1 cellular context compared by ENCODE assay signal in genomic region chr7:112940314-112940732, GRCh38.
TF ChIP-seq lines count a peak whose summit lies in the region.

No MANE protein-coding gene starts in this region.

TF ChIP-seq in HepG2, 621 proteins besides CTCF, POLR2A, EP300 and RAD21 (continued from another document):
- TF ChIP-seq KDM5B (CRISPR knock-in tag; IDR thresholded peaks at IDR 0.05; ENCODE audit: borderline replicate concordance) (no peak), NFE2L1 (CRISPR knock-in tag; IDR thresholded peaks at IDR 0.05; ENCODE audit: borderline replicate concordance) (no peak), CHD2 (IDR thresholded peaks at IDR 0.05; ENCODE audit: low read depth, low read length) (no peak), MAZ (IDR thresholded peaks at IDR 0.05; ENCODE audit: borderline replicate concordance, low read depth, low read length) (no peak), MAZ (CRISPR knock-in tag; IDR thresholded peaks at IDR 0.05; ENCODE audit: low read depth) (no peak), MEIS2 (CRISPR knock-in tag; IDR thresholded peaks at IDR 0.05) (no peak), ZMYM2 (CRISPR knock-in tag; IDR thresholded peaks at IDR 0.05) (no peak), ZNF670 (CRISPR knock-in tag; IDR thresholded peaks at IDR 0.05; ENCODE audit: borderline replicate concordance) (no peak), SNAPC4 (CRISPR knock-in tag; IDR thresholded peaks at IDR 0.05) (no peak), GLI4 (CRISPR knock-in tag; IDR thresholded peaks at IDR 0.05; ENCODE audit: borderline replicate concordance) (0 out of 2 replicates have a peak, but pooled peaks have one; percentile 1), POLR2G (IDR thresholded peaks at IDR 0.05; ENCODE audit: low read depth, low read length) (no peak), SPEN (CRISPR knock-in tag; IDR thresholded peaks at IDR 0.05; ENCODE audit: low read depth) (no peak), TAF1 (CRISPR knock-in tag; IDR thresholded peaks at IDR 0.05) (no peak), KAT2B (IDR thresholded peaks at IDR 0.05; ENCODE audit: borderline replicate concordance, low read depth, low read length) (no peak), ZNF124 (CRISPR knock-in tag; IDR thresholded peaks at IDR 0.05) (no peak), ATF7-NPFF (CRISPR knock-in tag; IDR thresholded peaks at IDR 0.05; ENCODE audit: low read depth) (0 out of 2 replicates have a peak, but pooled peaks have one; percentile 30), ZNF446 (CRISPR knock-in tag; IDR thresholded peaks at IDR 0.05) (no peak), ATF1 (CRISPR knock-in tag; IDR thresholded peaks at IDR 0.05) (peak; percentile 85), EEA1 (CRISPR knock-in tag; IDR thresholded peaks at IDR 0.05; ENCODE audit: borderline replicate concordance) (no peak), FOXJ3 (CRISPR knock-in tag; IDR thresholded peaks at IDR 0.05; ENCODE audit: borderline replicate concordance) (0 out of 2 replicates have a peak, but pooled peaks have one; percentile 10), STAT5B (CRISPR knock-in tag; IDR thresholded peaks at IDR 0.05) (no peak), CREM (IDR thresholded peaks at IDR 0.05) (peak; percentile 3), CREM (CRISPR knock-in tag; IDR thresholded peaks at IDR 0.05) (0 out of 2 replicates have a peak, but pooled peaks have one; percentile 19), HBP1 (CRISPR knock-in tag; IDR thresholded peaks at IDR 0.05; ENCODE audit: low read depth) (0 out of 2 replicates have a peak, but pooled peaks have one; percentile 6), MTF2 (CRISPR knock-in tag; IDR thresholded peaks at IDR 0.05; ENCODE audit: borderline replicate concordance) (no peak), ZNF12 (CRISPR knock-in tag; IDR thresholded peaks at IDR 0.05) (no peak), REPIN1 (CRISPR knock-in tag; IDR thresholded peaks at IDR 0.05; ENCODE audit: borderline replicate concordance, low read depth) (0 out of 2 replicates have a peak, but pooled peaks have one; percentile 16), ZNF7 (CRISPR knock-in tag; IDR thresholded peaks at IDR 0.05) (no peak), ZNF784 (CRISPR knock-in tag; IDR thresholded peaks at IDR 0.05; ENCODE audit: borderline replicate concordance) (no peak), CREB1 (IDR thresholded peaks at IDR 0.05) (no peak; the same call in 1 of the 2 replicates), CREB1 (CRISPR knock-in tag; IDR thresholded peaks at IDR 0.05) (peak; percentile 83), ZNF432 (CRISPR knock-in tag; IDR thresholded peaks at IDR 0.05; ENCODE audit: borderline replicate concordance) (no peak), NFKB2 (CRISPR knock-in tag; IDR thresholded peaks at IDR 0.05; ENCODE audit: borderline replicate concordance) (no peak)
- TF ChIP-seq, protein P1, sequence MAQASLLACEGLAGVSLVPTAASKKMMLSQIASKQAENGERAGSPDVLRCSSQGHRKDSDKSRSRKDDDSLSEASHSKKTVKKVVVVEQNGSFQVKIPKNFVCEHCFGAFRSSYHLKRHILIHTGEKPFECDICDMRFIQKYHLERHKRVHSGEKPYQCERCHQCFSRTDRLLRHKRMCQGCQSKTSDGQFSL (CRISPR knock-in tag; IDR thresholded peaks at IDR 0.05) = no peak
- TF ChIP-seq, protein P2, sequence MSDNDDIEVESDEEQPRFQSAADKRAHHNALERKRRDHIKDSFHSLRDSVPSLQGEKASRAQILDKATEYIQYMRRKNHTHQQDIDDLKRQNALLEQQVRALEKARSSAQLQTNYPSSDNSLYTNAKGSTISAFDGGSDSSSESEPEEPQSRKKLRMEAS (IDR thresholded peaks at IDR 0.05) = peak; percentile 36; the same call in 1 of the 2 replicates
- TF ChIP-seq, protein P3, sequence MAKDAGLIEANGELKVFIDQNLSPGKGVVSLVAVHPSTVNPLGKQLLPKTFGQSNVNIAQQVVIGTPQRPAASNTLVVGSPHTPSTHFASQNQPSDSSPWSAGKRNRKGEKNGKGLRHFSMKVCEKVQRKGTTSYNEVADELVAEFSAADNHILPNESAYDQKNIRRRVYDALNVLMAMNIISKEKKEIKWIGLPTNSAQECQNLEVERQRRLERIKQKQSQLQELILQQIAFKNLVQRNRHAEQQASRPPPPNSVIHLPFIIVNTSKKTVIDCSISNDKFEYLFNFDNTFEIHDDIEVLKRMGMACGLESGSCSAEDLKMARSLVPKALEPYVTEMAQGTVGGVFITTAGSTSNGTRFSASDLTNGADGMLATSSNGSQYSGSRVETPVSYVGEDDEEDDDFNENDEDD (CRISPR knock-in tag; IDR thresholded peaks at IDR 0.05; ENCODE audit: borderline replicate concordance) = peak; percentile 32; the same call in 1 of the 2 replicates
- TF ChIP-seq, protein P4, sequence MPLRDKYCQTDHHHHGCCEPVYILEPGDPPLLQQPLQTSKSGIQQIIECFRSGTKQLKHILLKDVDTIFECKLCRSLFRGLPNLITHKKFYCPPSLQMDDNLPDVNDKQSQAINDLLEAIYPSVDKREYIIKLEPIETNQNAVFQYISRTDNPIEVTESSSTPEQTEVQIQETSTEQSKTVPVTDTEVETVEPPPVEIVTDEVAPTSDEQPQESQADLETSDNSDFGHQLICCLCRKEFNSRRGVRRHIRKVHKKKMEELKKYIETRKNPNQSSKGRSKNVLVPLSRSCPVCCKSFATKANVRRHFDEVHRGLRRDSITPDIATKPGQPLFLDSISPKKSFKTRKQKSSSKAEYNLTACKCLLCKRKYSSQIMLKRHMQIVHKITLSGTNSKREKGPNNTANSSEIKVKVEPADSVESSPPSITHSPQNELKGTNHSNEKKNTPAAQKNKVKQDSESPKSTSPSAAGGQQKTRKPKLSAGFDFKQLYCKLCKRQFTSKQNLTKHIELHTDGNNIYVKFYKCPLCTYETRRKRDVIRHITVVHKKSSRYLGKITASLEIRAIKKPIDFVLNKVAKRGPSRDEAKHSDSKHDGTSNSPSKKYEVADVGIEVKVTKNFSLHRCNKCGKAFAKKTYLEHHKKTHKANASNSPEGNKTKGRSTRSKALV (CRISPR knock-in tag; IDR thresholded peaks at IDR 0.05) = no peak
